In genomic region chr9:134041649-134041962, GRCh38 we compare ENCODE assay signal across 24 cellular contexts. TPM values are rescaled to one million over a fixed set of nuclear protein-coding genes. Genes with fewer than 3 reads are reported as not detected.
DNase-seq lines count a peak whose midpoint lies in the region; ATAC-seq and TF ChIP-seq lines count a peak whose summit lies in the region.
"Had no signal": no experiment of that assay in that cellular context is flagged by ENCODE, and none has a peak within 500 bp of the region (broad histone marks: within the 10 kb centered on the region; RNA-seq: fewer than 3 reads in every experiment).

No MANE protein-coding gene starts in this region.

- H3K4me1 ChIP-seq in left ventricle myocardium inferior: peaks cover 14% of the 10 kb centered on the region
- H3K4me1 ChIP-seq in mesenchymal stem cell (ENCODE audit: control insufficient read depth, insufficient read depth, low read depth, low read length): peaks cover 5% of the 10 kb centered on the region
- H3K4me1 ChIP-seq in aorta (ENCODE audit: control insufficient read depth in 1 of 2, insufficient read depth in 2 of 2, low read length in 2 of 2): no peaks in the 10 kb centered on the region

- intact Hi-C loops in Right ventricle myocardium superior (cut with DNase I): no loop called here
- intact Hi-C loops in left ventricle myocardium inferior (cut with micrococcal nuclease): no loop called here
- intact Hi-C loops in aorta (cut with DNase I): no loop called here

- no peak overlapping the region for H3K27ac ChIP-seq in left ventricle myocardium inferior (replicated peaks)
- H3K27ac ChIP-seq in mesenchymal stem cell (ENCODE audit: low read length, poor library complexity, severe bottlenecking): no peak overlapping the region
- H3K27ac ChIP-seq in aorta (ENCODE audit: low read depth in 1 of 2, low read length in 2 of 2): no peak overlapping the region
- H3K27ac ChIP-seq: GM23248, PC-9, SK-N-MC had no signal

- peaks cover 35% of the 10 kb centered on the region for H3K36me3 Mint-ChIP-seq in chondrocyte (ENCODE audit: low read depth)
- H3K36me3 Mint-ChIP-seq in activated T-helper 17 cell treated with anti-CD3 and anti-CD28 coated beads, Interleukin-2, amount 50 U/mL, for 72 hours (ENCODE audit: low read depth): peaks cover 46% of the 10 kb centered on the region

- H3K23ac ChIP-seq in mesenchymal stem cell (ENCODE audit: low read length in 2 of 2): no peak overlapping the region

- no peak overlapping the region for H3K18ac ChIP-seq in mesenchymal stem cell (ENCODE audit: low read depth in 1 of 2, low read length in 2 of 2)

- no peak overlapping the region for H3K4me3 Mint-ChIP-seq in chondrocyte (ENCODE audit: unreplicated experiment)
- H3K4me3 Mint-ChIP-seq in activated T-helper 17 cell treated with anti-CD3 and anti-CD28 coated beads, Interleukin-2, amount 50 U/mL, for 72 hours: no peak overlapping the region
- H3K4me3 Mint-ChIP-seq: CD4-positive, CD25-positive, alpha-beta regulatory T cell; H9 had no signal

- H2AK5ac ChIP-seq in mesenchymal stem cell (ENCODE audit: low read length, severe bottlenecking): no peak overlapping the region

- no peaks in the 10 kb centered on the region for H3K27me3 Mint-ChIP-seq in chondrocyte (ENCODE audit: low read depth)
- no peaks in the 10 kb centered on the region for H3K27me3 Mint-ChIP-seq in activated T-helper 17 cell treated with anti-CD3 and anti-CD28 coated beads, Interleukin-2, amount 50 U/mL, for 72 hours
- H3K27me3 Mint-ChIP-seq: CD4-positive, CD25-positive, alpha-beta regulatory T cell had no signal

- H3K9ac ChIP-seq in mesenchymal stem cell (ENCODE audit: low read length): no peak overlapping the region
- H3K9ac ChIP-seq: GM23248 had no signal

- H2BK5ac ChIP-seq in mesenchymal stem cell (ENCODE audit: low read depth, low read length, poor library complexity, severe bottlenecking): no peak overlapping the region

- TF ChIP-seq CTCF in left ventricle myocardium inferior (IDR thresholded peaks at IDR 0.05; ENCODE audit: borderline replicate concordance) (no peak), chondrocyte (IDR thresholded peaks at IDR 0.05) (no peak)

- H2BK120ac ChIP-seq in mesenchymal stem cell (ENCODE audit: low read depth, low read length): no peak overlapping the region

- H3K27ac Mint-ChIP-seq in chondrocyte (ENCODE audit: unreplicated experiment): no peak overlapping the region
- no peak overlapping the region for H3K27ac Mint-ChIP-seq in activated T-helper 17 cell treated with anti-CD3 and anti-CD28 coated beads, Interleukin-2, amount 50 U/mL, for 72 hours
- H3K27ac Mint-ChIP-seq: CD4-positive, CD25-positive, alpha-beta regulatory T cell; H9 had no signal

- H3K4me2 ChIP-seq in mesenchymal stem cell (ENCODE audit: low read length, poor library complexity, severe bottlenecking): no peak overlapping the region
- H3K4me2 ChIP-seq: PC-9 had no signal

- no peak overlapping the region for H2AFZ ChIP-seq in mesenchymal stem cell (ENCODE audit: low read depth, low read length)
- H2AFZ ChIP-seq: GM23248, PC-9 had no signal

- H3K4me1 Mint-ChIP-seq in chondrocyte (ENCODE audit: low read depth): no peaks in the 10 kb centered on the region
- no peaks in the 10 kb centered on the region for H3K4me1 Mint-ChIP-seq in activated T-helper 17 cell treated with anti-CD3 and anti-CD28 coated beads, Interleukin-2, amount 50 U/mL, for 72 hours
- H3K4me1 Mint-ChIP-seq: CD4-positive, CD25-positive, alpha-beta regulatory T cell; H9 had no signal

- H2BK12ac ChIP-seq in mesenchymal stem cell (ENCODE audit: low read length in 2 of 2): no peak overlapping the region

- peaks cover 10% of the 10 kb centered on the region for H3K9me3 Mint-ChIP-seq in chondrocyte (ENCODE audit: low read depth)
- H3K9me3 Mint-ChIP-seq in activated T-helper 17 cell treated with anti-CD3 and anti-CD28 coated beads, Interleukin-2, amount 50 U/mL, for 72 hours: no peaks in the 10 kb centered on the region
- H3K9me3 Mint-ChIP-seq: H9 had no signal

- peaks cover 86% of the 10 kb centered on the region for H3K36me3 ChIP-seq in left ventricle myocardium inferior
- peaks cover 68 to 73% of the 10 kb centered on the region in 2 experiments for H3K36me3 ChIP-seq in mesenchymal stem cell (ENCODE audit: control insufficient read depth in 1 of 2, insufficient read depth in 2 of 2, low read depth in 1 of 2, low read length in 2 of 2)
- peaks cover 2 to 4% of the 10 kb centered on the region in 2 donors for H3K36me3 ChIP-seq in aorta (ENCODE audit: control insufficient read depth in 1 of 2, insufficient read depth in 2 of 2, low read length in 1 of 2)

- peaks cover 37% of the 10 kb centered on the region for H3K79me1 ChIP-seq in mesenchymal stem cell (replicated peaks; ENCODE audit: low read length, poor library complexity, severe bottlenecking)

- WGBS in mesenchymal stem cell: 92% methylated on average over 16 of the region's 16 CpGs
- 89 to 92% methylated on average over 16 of the region's 16 CpGs for WGBS in aorta, 2 donors

- H3K27me3 ChIP-seq in left ventricle myocardium inferior (ENCODE audit: low read depth): no peaks in the 10 kb centered on the region
- H3K27me3 ChIP-seq in mesenchymal stem cell (ENCODE audit: control insufficient read depth in 1 of 2, insufficient read depth in 1 of 2, low read length in 2 of 2): no peaks in the 10 kb centered on the region
- no peaks in the 10 kb centered on the region for H3K27me3 ChIP-seq in aorta (ENCODE audit: control insufficient read depth in 1 of 2, insufficient read depth in 2 of 2, low read length in 1 of 2)
- H3K27me3 ChIP-seq: MG63 had no signal

- peaks cover 20% of the 10 kb centered on the region for H3K9me3 ChIP-seq in left ventricle myocardium inferior (replicated peaks)
- H3K9me3 ChIP-seq in mesenchymal stem cell (ENCODE audit: control insufficient read depth, low read length): no peaks in the 10 kb centered on the region
- H3K9me3 ChIP-seq in aorta (ENCODE audit: control insufficient read depth, low read length): no peaks in the 10 kb centered on the region

- no peak overlapping the region for H4K8ac ChIP-seq in mesenchymal stem cell (ENCODE audit: low read length)

- H4K91ac ChIP-seq in mesenchymal stem cell (ENCODE audit: low read length): peak overlapping the region; percentile 47

- peak; percentile 36 for DNase-seq in Right ventricle myocardium superior
- DNase-seq in left ventricle myocardium inferior: no peak
- DNase-seq in chondrocyte (ENCODE audit: low spot score): peak; percentile 84
- DNase-seq in mesenchymal stem cell: no peak
- peak; percentile 34 to 56 for DNase-seq in aorta
- DNase-seq in MV-4-11 (lab: John Stamatoyannopoulos, UW): no peak
- DNase-seq: 8988T; ACHN; CD4-positive, CD25-positive, alpha-beta regulatory T cell; DMS153; DND-41; GM23248; H9; KBM-7; MG63; NCI-H2029; NCI-H446; NCI-H524 treated with DMSO at 0.1 percent for 48 hours; NCI-H774; PC-9; SIG-M5 had no signal

- H3K4me3 ChIP-seq in left ventricle myocardium inferior: no peak overlapping the region
- H3K4me3 ChIP-seq in mesenchymal stem cell (ENCODE audit: insufficient read depth in 1 of 2, low read depth in 1 of 2, low read length in 2 of 2): no peak overlapping the region
- no peak overlapping the region for H3K4me3 ChIP-seq in aorta (ENCODE audit: low read length in 2 of 2)
- H3K4me3 ChIP-seq: GM23248, MG63, PC-9, SK-N-MC had no signal

- ATAC-seq in Right ventricle myocardium superior (ENCODE audit: poor library complexity) (no peak), aorta (ENCODE audit: low FRiP score) (no peak), GM18861 (IDR thresholded peaks at IDR 0.05; ENCODE audit: unreplicated experiment) (no peak)
- ATAC-seq in activated T-helper 17 cell treated with anti-CD3 and anti-CD28 coated beads, Interleukin-2, amount 50 U/mL, for 72 hours (replicated peaks): no peak

- no peak overlapping the region for H3K4ac ChIP-seq in mesenchymal stem cell (ENCODE audit: low read depth in 1 of 2, low read length in 2 of 2)

- H3K14ac ChIP-seq in mesenchymal stem cell (ENCODE audit: low read length in 2 of 2): no peak overlapping the region

- no peak overlapping the region for H2BK15ac ChIP-seq in mesenchymal stem cell (ENCODE audit: low read depth, poor library complexity, severe bottlenecking)

RNA-seq across cellular contexts. Expression of gene BRD3OS, which starts 16.3 kb away (rescaled TPM):
- total RNA-seq in Right ventricle myocardium superior (4.9 TPM), left ventricle myocardium inferior (5.7 TPM), chondrocyte (13.7 to 27.6 TPM (median 15.7 TPM) in 3 replicates), aorta (10 to 100 TPM in 1 of 2 donors, 1 to 10 TPM in 1; 8.3 to 17.3 TPM)
- 23.6 TPM for polyA plus RNA-seq in mesenchymal stem cell (2013, experiment 1 of 2)
- 26.5 TPM for polyA plus RNA-seq in mesenchymal stem cell (2013, experiment 2 of 2)
- 10 to 100 TPM in 1 of 2 donors, 1 to 10 TPM in 1; 5.8 to 13.8 TPM for polyA plus RNA-seq in aorta
- 10 to 100 TPM in 1 of 2 donors, 1 to 10 TPM in 1; 8.5 to 12.5 TPM for total RNA-seq in activated T-helper 17 cell treated with anti-CD3 and anti-CD28 coated beads, Interleukin-2, amount 50 U/mL, for 72 hours

RNA-seq across cellular contexts. Expression of gene BRD3, which starts 26.2 kb away (rescaled TPM):
- total RNA-seq in Right ventricle myocardium superior: 23.2 TPM
- 24.7 TPM for total RNA-seq in left ventricle myocardium inferior
- total RNA-seq in chondrocyte: 48.7 to 59.0 TPM (median 49.0 TPM) in 3 replicates
- polyA plus RNA-seq in mesenchymal stem cell (2013, experiment 1 of 2): 15.9 TPM
- 15.0 TPM for polyA plus RNA-seq in mesenchymal stem cell (2013, experiment 2 of 2)
- 10 to 100 TPM; 24.4 to 38.0 TPM for total RNA-seq in aorta
- polyA plus RNA-seq in aorta: 10 to 100 TPM in 1 of 2 donors, 1 to 10 TPM in 1; 6.6 to 14.5 TPM
- 10 to 100 TPM in 1 of 2 donors, 1 to 10 TPM in 1; 8.4 to 10.6 TPM for total RNA-seq in activated T-helper 17 cell treated with anti-CD3 and anti-CD28 coated beads, Interleukin-2, amount 50 U/mL, for 72 hours

RNA-seq across cellular contexts. Expression of gene VAV2, which starts 49.5 kb away (rescaled TPM):
- total RNA-seq in Right ventricle myocardium superior: 4.9 TPM
- 4.1 TPM for total RNA-seq in left ventricle myocardium inferior
- total RNA-seq in chondrocyte: 17.7 to 34.2 TPM (median 19.3 TPM) in 3 replicates
- 11.6 TPM for polyA plus RNA-seq in mesenchymal stem cell (2013, experiment 1 of 2)
- 11.1 TPM for polyA plus RNA-seq in mesenchymal stem cell (2013, experiment 2 of 2)
- 10 to 100 TPM; 12.0 to 25.4 TPM for total RNA-seq in aorta
- 10 to 100 TPM in 1 of 2 donors, 1 to 10 TPM in 1; 9.0 to 11.6 TPM for polyA plus RNA-seq in aorta
- 1 to 10 TPM; 7.0 to 7.3 TPM for total RNA-seq in activated T-helper 17 cell treated with anti-CD3 and anti-CD28 coated beads, Interleukin-2, amount 50 U/mL, for 72 hours

Comparison
In these comparisons a context has a peak if more than half of its experiments do, and no peak if none do; other contexts are left out.
1. DNase-seq: peak in Right ventricle myocardium superior (single experiment), chondrocyte (single experiment) and aorta (2 of 2); none in left ventricle myocardium inferior (single experiment), mesenchymal stem cell (single experiment) and MV-4-11 (single experiment).